18 cellular contexts compared by ENCODE assay signal in genomic region chr11:13258855-13259254, GRCh38. TPM values are rescaled to one million over a fixed set of nuclear protein-coding genes. Genes with fewer than 3 reads are reported as not detected.
DNase-seq lines count a peak whose midpoint lies in the region; ATAC-seq, FAIRE-seq and TF ChIP-seq lines count a peak whose summit lies in the region.
"Had no signal": no experiment of that assay in that cellular context is flagged by ENCODE, and none has a peak within 500 bp of the region (broad histone marks: within the 10 kb centered on the region; RNA-seq: fewer than 3 reads in every experiment).

No MANE protein-coding gene starts in this region.

- dilution Hi-C loops in keratinocyte (cut with MboI; ENCODE audit: extremely low pct_ligation_motif_present, low sequenced_read_pairs): no loop called here

- peak; percentile 69 for FAIRE-seq in keratinocyte (lab: Jason Lieb, UNC)
- FAIRE-seq: D721Med, K562 had no signal

- no peak overlapping the region for H3K27ac Mint-ChIP-seq in activated T-helper 17 cell treated with anti-CD3 and anti-CD28 coated beads, Interleukin-2, amount 50 U/mL, for 72 hours
- H3K27ac Mint-ChIP-seq: CD4-positive, CD25-positive, alpha-beta regulatory T cell had no signal

- peak overlapping the region; percentile 17 for H3K4me3 Mint-ChIP-seq in activated T-helper 17 cell treated with anti-CD3 and anti-CD28 coated beads, Interleukin-2, amount 50 U/mL, for 72 hours

- no peaks in the 10 kb centered on the region for H3K36me3 Mint-ChIP-seq in activated T-helper 17 cell treated with anti-CD3 and anti-CD28 coated beads, Interleukin-2, amount 50 U/mL, for 72 hours (ENCODE audit: low read depth)
- H3K36me3 Mint-ChIP-seq: CD4-positive, CD25-positive, alpha-beta regulatory T cell had no signal

- H2AFZ ChIP-seq in DND-41 (ENCODE audit: low read depth, low read length) (no peak overlapping the region), keratinocyte (ENCODE audit: control insufficient read depth, low read length) (no peak overlapping the region)

- H3K36me3 ChIP-seq in DND-41 (ENCODE audit: insufficient read depth, low read length) (no peaks in the 10 kb centered on the region), HUES48 (ENCODE audit: control insufficient read depth, insufficient read depth, low read length) (no peaks in the 10 kb centered on the region), keratinocyte (ENCODE audit: control insufficient read depth in 2 of 2, extremely low read depth in 1 of 2, insufficient read depth in 2 of 2, low read length in 2 of 2) (no peaks in the 10 kb centered on the region)

- H3K4me1 ChIP-seq in DND-41 (ENCODE audit: insufficient read depth, low read length) (peaks cover 15% of the 10 kb centered on the region), HUES48 (ENCODE audit: control insufficient read depth, insufficient read depth, low read length) (peaks cover 46% of the 10 kb centered on the region), keratinocyte (ENCODE audit: control insufficient read depth, extremely low read depth, insufficient read depth, low read length) (peaks cover 88% of the 10 kb centered on the region)

- no peak for TF ChIP-seq CTCF in DND-41 (IDR thresholded peaks at IDR 0.05; ENCODE audit: borderline replicate concordance, extremely low read depth, low read length, poor library complexity, severe bottlenecking)
- no peak for TF ChIP-seq CTCF in keratinocyte (optimal IDR thresholded peaks at IDR 0.05 in 1 of 3, IDR thresholded peaks at IDR 0.05 in 1 of 3, conservative IDR thresholded peaks at IDR 0.05 in 1 of 3; ENCODE audit: extremely low read depth in 1 of 3, insufficient read depth in 2 of 3, low read length in 3 of 3)

- ATAC-seq in DND-41 (ENCODE audit: insufficient read depth, low read depth): peak; percentile 35; the same call in 1 of the 3 replicates
- no peak for ATAC-seq in activated T-helper 17 cell treated with anti-CD3 and anti-CD28 coated beads, Interleukin-2, amount 50 U/mL, for 72 hours (replicated peaks)
- no peak for ATAC-seq in HG03045 (IDR thresholded peaks at IDR 0.05; ENCODE audit: unreplicated experiment)
- ATAC-seq: K562, PC-3, Right ventricle myocardium inferior had no signal

- no peak overlapping the region for H3K9ac ChIP-seq in DND-41 (ENCODE audit: low read depth, low read length)
- H3K9ac ChIP-seq in HUES48 (ENCODE audit: low read depth, low read length): no peak overlapping the region
- H3K9ac ChIP-seq in keratinocyte (ENCODE audit: control insufficient read depth, extremely low read depth, insufficient read depth, low read length): no peak overlapping the region

- DNase-seq in DND-41 (no peak), keratinocyte (ENCODE audit: low read depth, low spot score) (no peak), GM19240 (ENCODE audit: insufficient read length, low spot score) (no peak)
- no peak for DNase-seq in activated CD4-positive, alpha-beta T cell treated with anti-CD3 and anti-CD28 coated beads, Interleukin-2, amount 50 U/mL, for 48 hours
- DNase-seq: GF-D8, H7, NCI-H1092, NCI-H345, NCI-H748 treated with DMSO at 0.1 percent for 48 hours, PC-3 had no signal

- H4K20me1 ChIP-seq in DND-41 (ENCODE audit: insufficient read depth, low read length) (no peaks in the 10 kb centered on the region; the same call in 1 of the 2 replicates), keratinocyte (ENCODE audit: control insufficient read depth, extremely low read depth, insufficient read depth, low read length) (no peaks in the 10 kb centered on the region)

- no peaks in the 10 kb centered on the region for H3K9me3 Mint-ChIP-seq in activated T-helper 17 cell treated with anti-CD3 and anti-CD28 coated beads, Interleukin-2, amount 50 U/mL, for 72 hours
- H3K9me3 Mint-ChIP-seq: CD4-positive, CD25-positive, alpha-beta regulatory T cell had no signal

- H3K4me2 ChIP-seq in DND-41 (ENCODE audit: insufficient read depth, low read length) (peak overlapping the region; percentile 36; the same call in 1 of the 2 replicates), keratinocyte (ENCODE audit: control insufficient read depth, extremely low read depth, insufficient read depth, low read depth, low read length) (no peak overlapping the region)

- H3K9me1 ChIP-seq in keratinocyte (ENCODE audit: control insufficient read depth, extremely low read depth, insufficient read depth, low read length): no peaks in the 10 kb centered on the region

- no peak overlapping the region for H3K4me3 ChIP-seq in DND-41 (ENCODE audit: low read depth in 1 of 2, low read length in 2 of 2)
- H3K4me3 ChIP-seq in HUES48 (ENCODE audit: low read depth, low read length): no peak overlapping the region; the same call in 1 of the 2 replicates
- H3K4me3 ChIP-seq in keratinocyte (ENCODE audit: control insufficient read depth in 2 of 3, extremely low read depth in 1 of 3, insufficient read depth in 2 of 3, low read depth in 1 of 3, low read length in 3 of 3): no peak overlapping the region
- H3K4me3 ChIP-seq: K562, SK-N-MC had no signal

- peaks cover 2% of the 10 kb centered on the region for H3K27me3 Mint-ChIP-seq in activated T-helper 17 cell treated with anti-CD3 and anti-CD28 coated beads, Interleukin-2, amount 50 U/mL, for 72 hours

- peaks cover 13% of the 10 kb centered on the region for H3K4me1 Mint-ChIP-seq in activated T-helper 17 cell treated with anti-CD3 and anti-CD28 coated beads, Interleukin-2, amount 50 U/mL, for 72 hours

- H3K9me3 ChIP-seq in DND-41 (ENCODE audit: insufficient read depth, low read length, severe bottlenecking) (no peaks in the 10 kb centered on the region), HUES48 (ENCODE audit: control insufficient read depth, insufficient read depth, low read length) (no peaks in the 10 kb centered on the region), keratinocyte (ENCODE audit: control insufficient read depth, low read depth, low read length) (no peaks in the 10 kb centered on the region)

- H3K79me2 ChIP-seq in DND-41 (ENCODE audit: insufficient read depth, low read length): no peaks in the 10 kb centered on the region
- no peaks in the 10 kb centered on the region for H3K79me2 ChIP-seq in keratinocyte (ENCODE audit: control insufficient read depth, insufficient read depth, low read length)

- H3K27ac ChIP-seq in DND-41 (ENCODE audit: low read length) (no peak overlapping the region), HUES48 (ENCODE audit: low read depth, low read length) (peak overlapping the region; percentile 59), keratinocyte (ENCODE audit: control insufficient read depth, insufficient read depth, low read length) (peak overlapping the region; percentile 51)
- H3K27ac ChIP-seq: SK-N-MC had no signal

- H3K27me3 ChIP-seq in DND-41 (ENCODE audit: insufficient read depth, low read length, poor library complexity) (peaks cover 36% of the 10 kb centered on the region), HUES48 (ENCODE audit: control insufficient read depth, insufficient read depth, low read length) (no peaks in the 10 kb centered on the region), keratinocyte (ENCODE audit: control insufficient read depth, extremely low read depth, insufficient read depth, low read length) (no peaks in the 10 kb centered on the region)

RNA-seq across cellular contexts. Expression of gene BMAL1, which starts 18.7 kb away (rescaled TPM):
- total RNA-seq in activated T-helper 17 cell treated with anti-CD3 and anti-CD28 coated beads, Interleukin-2, amount 50 U/mL, for 72 hours: 10 to 100 TPM; 41.6 to 44.7 TPM
- 18.9 to 27.5 TPM (median 22.6 TPM) in 3 replicates for polyA plus RNA-seq in keratinocyte
- polyA plus RNA-seq in keratinocyte (2011; ENCODE audit: low read depth): 31.7 TPM
- polyA plus RNA-seq in keratinocyte (2011; cell fraction: cytosol; rRNA removed): 14.7 and 32.0 TPM in 2 replicates
- polyA plus RNA-seq in keratinocyte (2011; cell fraction: nucleus; rRNA removed): 25.5 and 36.9 TPM in 2 replicates
- polyA plus RNA-seq in keratinocyte (2012; ENCODE audit: low replicate concordance): 13.8 and 19.4 TPM in 2 replicates
- 20.0 to 40.1 TPM (median 27.1 TPM) in 3 replicates for polyA minus RNA-seq in keratinocyte
- polyA minus RNA-seq in keratinocyte (2011; cell fraction: cytosol; rRNA and poly(A)+ RNA removed): 17.5 TPM
- polyA minus RNA-seq in keratinocyte (2011; cell fraction: nucleus; rRNA and poly(A)+ RNA removed): 26.6 and 44.0 TPM in 2 replicates
